ENCODE assay signal across 28 cellular contexts in the genomic region with DNA sequence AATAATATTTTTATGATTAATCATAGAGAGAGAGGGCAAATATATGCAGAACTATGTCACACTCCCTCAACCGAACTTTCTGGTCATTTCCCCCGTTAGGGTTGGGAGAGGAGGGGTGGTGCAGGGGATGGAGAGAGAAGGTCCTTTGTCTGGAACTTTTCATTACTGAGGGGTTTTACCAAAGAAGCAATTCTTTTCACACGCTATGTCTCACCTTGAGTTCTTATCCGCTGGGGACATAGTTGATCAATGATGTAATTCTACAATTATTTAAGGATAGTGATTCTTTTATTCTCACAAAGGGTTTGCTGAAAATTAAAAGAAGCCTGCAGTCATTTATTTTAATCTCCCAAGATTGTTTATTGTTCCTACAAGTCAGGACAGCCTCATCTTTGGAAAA.
A peak's percentile ranks its signal among the peaks of the same experiment; 100 is the strongest.
DNase-seq lines count a peak whose midpoint lies in the region; ATAC-seq, FAIRE-seq and TF ChIP-seq lines count a peak whose summit lies in the region.
"Had no signal": no experiment of that assay in that cellular context is flagged by ENCODE, and none has a peak within 500 bp of the region (broad histone marks: within the 10 kb centered on the region; RNA-seq: fewer than 3 reads in every experiment).

No MANE protein-coding gene starts in this region.

- H3K27ac ChIP-seq in breast epithelium: peak overlapping the region; percentile 43 to 73
- H3K27ac ChIP-seq in esophagus muscularis mucosa (replicated peaks in 1 of 4): no peak overlapping the region
- no peak overlapping the region for H3K27ac ChIP-seq in right lobe of liver
- H3K27ac ChIP-seq: 22Rv1, HL-60, KMS-11, Peyer's patch had no signal

- TF ChIP-seq CTCF in breast epithelium (IDR thresholded peaks at IDR 0.05) (no peak), MCF 10A (IDR thresholded peaks at IDR 0.05; ENCODE audit: unreplicated experiment) (no peak), esophagus muscularis mucosa (IDR thresholded peaks at IDR 0.05) (no peak), right lobe of liver (IDR thresholded peaks at IDR 0.05) (no peak)

- no peak overlapping the region for H3K4me3 Mint-ChIP-seq in MCF 10A (ENCODE audit: unreplicated experiment)
- H3K4me3 Mint-ChIP-seq: CD14-positive monocyte, GM23338, H9, IgD-negative memory B cell had no signal

- H3K9me3 ChIP-seq in breast epithelium (no peaks in the 10 kb centered on the region), esophagus muscularis mucosa (no peaks in the 10 kb centered on the region), right lobe of liver (no peaks in the 10 kb centered on the region)
- H3K9me3 ChIP-seq: BE2C, Peyer's patch had no signal

- intact Hi-C loops in breast epithelium (cut with DNase I; ENCODE audit: low total_unique reads) (no loop called here), MCF 10A (cut with micrococcal nuclease) (no loop called here), esophagus muscularis mucosa (cut with DNase I) (no loop called here), right lobe of liver (cut with DNase I) (no loop called here)

- no peak for DNase-seq in breast epithelium (ENCODE audit: low spot score in 2 of 2)
- DNase-seq in MCF 10A (ENCODE audit: unreplicated experiment): no peak
- DNase-seq in astrocyte of the hippocampus (ENCODE audit: low read depth, low spot score): peak; percentile 66
- peak; percentile 19 for DNase-seq in esophagus muscularis mucosa (ENCODE audit: extremely low spot score)
- DNase-seq in urothelium cell line (ENCODE audit: low spot score): peak; percentile 48
- DNase-seq in right lobe of liver: no peak
- DNase-seq in NCI-H526 (lab: John Stamatoyannopoulos, UW): no peak
- DNase-seq: ACHN, BE2C, H9, NCI-H1092, NCI-H1417 treated with DMSO at 0.1 percent for 48 hours, NCI-H187, NCI-H2107, NCI-H446, NCI-H524 treated with DMSO at 0.1 percent for 48 hours, NCI-H82, Peyer's patch had no signal

- no peaks in the 10 kb centered on the region for H3K36me3 ChIP-seq in breast epithelium
- no peaks in the 10 kb centered on the region for H3K36me3 ChIP-seq in esophagus muscularis mucosa
- H3K36me3 ChIP-seq in right lobe of liver: no peaks in the 10 kb centered on the region
- H3K36me3 ChIP-seq: BE2C, Peyer's patch had no signal

- no peaks in the 10 kb centered on the region for H3K9me3 Mint-ChIP-seq in MCF 10A (ENCODE audit: unreplicated experiment)
- H3K9me3 Mint-ChIP-seq: GM23338 had no signal

- no peaks in the 10 kb centered on the region for H3K27me3 Mint-ChIP-seq in MCF 10A (ENCODE audit: insufficient read depth, unreplicated experiment)

- H3K36me3 Mint-ChIP-seq in MCF 10A (ENCODE audit: insufficient read depth, unreplicated experiment): no peaks in the 10 kb centered on the region
- H3K36me3 Mint-ChIP-seq: CD14-positive monocyte had no signal

- peaks cover 19% of the 10 kb centered on the region for H3K4me1 Mint-ChIP-seq in MCF 10A (ENCODE audit: insufficient read depth, unreplicated experiment)
- H3K4me1 Mint-ChIP-seq: GM23338, H9, IgD-negative memory B cell had no signal

- no peak overlapping the region for H3K27ac Mint-ChIP-seq in MCF 10A (ENCODE audit: low read depth, unreplicated experiment)
- H3K27ac Mint-ChIP-seq: CD14-positive monocyte, GM23338, H9, IgD-negative memory B cell had no signal

- H3K4me3 ChIP-seq in breast epithelium: no peak overlapping the region
- H3K4me3 ChIP-seq in esophagus muscularis mucosa: no peak overlapping the region
- no peak overlapping the region for H3K4me3 ChIP-seq in right lobe of liver
- H3K4me3 ChIP-seq: GM23338, Peyer's patch had no signal

- ATAC-seq in HG03095 (IDR thresholded peaks at IDR 0.05; ENCODE audit: unreplicated experiment) (no peak), right lobe of liver (no peak)
- ATAC-seq: GM23338, SK-N-SH treated with all-trans-retinoic acid at 6 μM for 48 hours had no signal

- H3K27me3 ChIP-seq in breast epithelium (no peaks in the 10 kb centered on the region), esophagus muscularis mucosa (peaks cover 0 to 11% (median 0%) of the 10 kb centered on the region in 4 donors), right lobe of liver (no peaks in the 10 kb centered on the region)
- H3K27me3 ChIP-seq: BE2C, Peyer's patch had no signal

- TF ChIP-seq POLR2A in breast epithelium (IDR thresholded peaks at IDR 0.05) (no peak), esophagus muscularis mucosa (IDR thresholded peaks at IDR 0.05; ENCODE audit: low read depth) (no peak), right lobe of liver (IDR thresholded peaks at IDR 0.05) (no peak)

- 80% methylated on average over 4 of the region's 4 CpGs for WGBS in esophagus muscularis mucosa
- WGBS in right lobe of liver (ENCODE audit: insufficient coverage, low coverage, low lambda C conversion rate, missing lambda C conversion rate): 65% methylated on average over 4 of the region's 4 CpGs

- no peak for TF ChIP-seq EP300 in esophagus muscularis mucosa (IDR thresholded peaks at IDR 0.05)

- CTCF ChIA-PET in MCF 10A (lab: Yijun Ruan, JAX): no interaction called here

- no peak for FAIRE-seq in urothelium cell line (lab: Jason Lieb, UNC)
- FAIRE-seq: D721Med, GM18507 had no signal

- no peaks in the 10 kb centered on the region for H3K4me1 ChIP-seq in breast epithelium
- no peaks in the 10 kb centered on the region for H3K4me1 ChIP-seq in esophagus muscularis mucosa
- no peaks in the 10 kb centered on the region for H3K4me1 ChIP-seq in right lobe of liver
- H3K4me1 ChIP-seq: BE2C, Peyer's patch had no signal

- POLR2A ChIA-PET in MCF 10A (lab: Yijun Ruan, JAX): no interaction called here

- BruUV-seq in MCF 10A (replicated peaks; lab: Mats Ljungman, UMichigan): no TSS peak

Comparison
In these comparisons a context has a peak if more than half of its experiments do, and no peak if none do; other contexts are left out.
1. DNase-seq: peak in astrocyte of the hippocampus (single experiment), esophagus muscularis mucosa (single experiment) and urothelium cell line (single experiment); none in breast epithelium (0 of 2), MCF 10A (single experiment), right lobe of liver (0 of 3) and NCI-H526 (0 of 2).
2. H3K27ac ChIP-seq: peak in breast epithelium (2 of 2); none in esophagus muscularis mucosa (0 of 4) and right lobe of liver (0 of 3).